ENCODE assay signal across 9 cellular contexts in the genomic region with DNA sequence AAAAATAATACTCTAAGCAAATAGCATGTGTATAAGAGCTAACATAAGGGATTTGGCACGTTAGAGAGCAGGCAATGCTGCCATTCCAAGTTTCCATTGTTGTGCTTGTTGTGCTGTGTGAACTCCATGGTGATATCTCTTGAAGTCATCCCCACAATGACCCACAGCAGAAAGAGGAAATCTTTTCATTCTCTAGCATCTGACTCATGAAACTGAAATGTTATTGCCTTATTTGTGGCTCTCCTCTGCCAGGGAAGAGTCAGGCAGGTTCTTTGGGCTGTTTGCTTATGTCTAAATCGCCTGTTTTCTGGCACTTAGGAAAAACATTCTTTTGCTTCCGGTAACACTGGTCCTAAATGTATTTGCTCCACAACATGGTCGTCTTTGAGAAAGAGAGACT.
DNase-seq lines count a peak whose midpoint lies in the region; ATAC-seq and TF ChIP-seq lines count a peak whose summit lies in the region.
"Had no signal": no experiment of that assay in that cellular context is flagged by ENCODE, and none has a peak within 500 bp of the region (broad histone marks: within the 10 kb centered on the region; RNA-seq: fewer than 3 reads in every experiment).

No MANE protein-coding gene starts in this region.

- H3K4me1 ChIP-seq in uterus: no peaks in the 10 kb centered on the region

- H3K4me3 Mint-ChIP-seq in chondrocyte (ENCODE audit: unreplicated experiment): no peak overlapping the region

- H3K9me3 Mint-ChIP-seq in chondrocyte (ENCODE audit: low read depth): peaks cover 8% of the 10 kb centered on the region

- H3K36me3 Mint-ChIP-seq in chondrocyte (ENCODE audit: low read depth): no peaks in the 10 kb centered on the region

- TF ChIP-seq POLR2A in uterus (IDR thresholded peaks at IDR 0.05): no peak

- intact Hi-C loops in uterus (cut with DNase I; ENCODE audit: low total_unique reads): no loop called here

- peak overlapping the region; percentile 46 to 52 for H3K27ac ChIP-seq in uterus
- H3K27ac ChIP-seq: HL-60 had no signal

- H3K4me1 Mint-ChIP-seq in chondrocyte (ENCODE audit: low read depth): peaks cover 48% of the 10 kb centered on the region

- no peaks in the 10 kb centered on the region for H3K27me3 ChIP-seq in uterus

- TF ChIP-seq CTCF in chondrocyte (IDR thresholded peaks at IDR 0.05) (no peak), uterus (IDR thresholded peaks at IDR 0.05) (no peak)

- no peaks in the 10 kb centered on the region for H3K27me3 Mint-ChIP-seq in chondrocyte (ENCODE audit: low read depth)

- H3K9me3 ChIP-seq in uterus: no peaks in the 10 kb centered on the region

- H3K4me3 ChIP-seq in uterus: no peak overlapping the region

- peak overlapping the region; percentile 74 for H3K27ac Mint-ChIP-seq in chondrocyte (ENCODE audit: unreplicated experiment)

- ATAC-seq in GM21447 (IDR thresholded peaks at IDR 0.05; ENCODE audit: unreplicated experiment) (no peak), GM21526 (IDR thresholded peaks at IDR 0.05; ENCODE audit: low FRiP score, unreplicated experiment) (no peak)

- peak; percentile 58 for DNase-seq in SIG-M5 treated with dmso at 0.1 percent for 504 hours (lab: John Stamatoyannopoulos, UW; ENCODE audit: unreplicated experiment)
- no peak for DNase-seq in SIG-M5 (lab: John Stamatoyannopoulos, UW)
- DNase-seq in chondrocyte (ENCODE audit: low spot score): no peak
- DNase-seq in left kidney (ENCODE audit: low read depth, low spot score): peak; percentile 6
- DNase-seq in uterus: peak; percentile 15 to 22
- no peak for DNase-seq in D341Med (ENCODE audit: low spot score)

- H3K36me3 ChIP-seq in uterus: no peaks in the 10 kb centered on the region

Comparison
In these comparisons a context has a peak if more than half of its experiments do, and no peak if none do; other contexts are left out.
1. DNase-seq: peak in SIG-M5 treated with dmso at 0.1 percent for 504 hours (single experiment), left kidney (single experiment) and uterus (2 of 2); none in SIG-M5 (single experiment), chondrocyte (single experiment) and D341Med (single experiment).